8 cellular contexts compared by ENCODE assay signal in genomic region chr11:32090774-32091370, GRCh38. TPM values are rescaled to one million over a fixed set of nuclear protein-coding genes. Genes with fewer than 3 reads are reported as not detected.
A peak's percentile ranks its signal among the peaks of the same experiment; 100 is the strongest.
DNase-seq lines count a peak whose midpoint lies in the region; ATAC-seq, FAIRE-seq and TF ChIP-seq lines count a peak whose summit lies in the region.

Gene RCN1, plus strand, starts transcription at chr11:32091074. Its CDS starts 123 bp downstream, at chr11:32091197.

- H3K79me2 ChIP-seq in HepG2 (ENCODE audit: insufficient read depth, low read length): no peaks in the 10 kb centered on the region

- no peak for TF ChIP-seq POLR2A in HepG2 (IDR thresholded peaks at IDR 0.05; ENCODE audit: insufficient read depth in 1 of 2, low read depth in 2 of 2, low read length in 2 of 2)

- H3K9ac ChIP-seq in HepG2 (ENCODE audit: insufficient read depth, low read depth, low read length): peak within 1 kb of the TSS; percentile 68

- H3K27me3 ChIP-seq in HepG2 (ENCODE audit: control insufficient read depth in 1 of 2, insufficient read depth in 2 of 2, low read length in 2 of 2): peaks cover 0 to 40% of the 10 kb centered on the region in 2 experiments; a peak in 4 of 5 replicates

- H3K36me3 ChIP-seq in HepG2 (replicated peaks in 1 of 2; ENCODE audit: control insufficient read depth in 1 of 2, insufficient read depth in 2 of 2, low read length in 2 of 2): no peaks in the 10 kb centered on the region

- H3K27ac ChIP-seq in HepG2 (ENCODE audit: extremely low read length, insufficient read depth, low read length): no peak within 1 kb of the TSS

- peak within 1 kb of the TSS; percentile 81 for H3K4me2 ChIP-seq in HepG2 (ENCODE audit: low read depth, low read length)

- CTCF ChIA-PET in activated CD4-positive, alpha-beta T cell treated with anti-CD3 and anti-CD28 coated beads, Interleukin-2, amount 10 ng/mL, durations not matched to agents 7 days and 5 days (lab: Charles Lee): interaction anchor here (1.3 kb wide), 1 partner anchor 85 kb away, joined by 4 read pairs; no protein-coding TSS in a partner anchor
- CTCF ChIA-PET in HepG2 (lab: Yijun Ruan, JAX; ENCODE audit: low intra/inter-chr PET ratio, low total read pairs): no interaction called here

- peak; percentile 62 for ATAC-seq in HG02759 (IDR thresholded peaks at IDR 0.05; ENCODE audit: unreplicated experiment)
- peak; percentile 94 for ATAC-seq in HepG2

- no peak within 1 kb of the TSS for H2AFZ ChIP-seq in HepG2 (ENCODE audit: low read length)

- H3K9me3 ChIP-seq in HepG2 (ENCODE audit: low read length): no peaks in the 10 kb centered on the region

- H3K27me3 Mint-ChIP-seq in activated CD4-positive, alpha-beta T cell treated with anti-CD3 and anti-CD28 coated beads, Interleukin-2, amount 10 ng/mL, durations not matched to agents 7 days and 5 days: peaks cover 16% of the 10 kb centered on the region

- TF ChIP-seq EP300 in HepG2 (IDR thresholded peaks at IDR 0.05; ENCODE audit: low read depth in 2 of 2, low read length in 2 of 2) (no peak), HepG2 (CRISPR knock-in tag; IDR thresholded peaks at IDR 0.05; ENCODE audit: borderline replicate concordance) (no peak)

- WGBS in HepG2 (ENCODE audit: low lambda C conversion rate): 0% methylated on average over 2 of the region's 69 CpGs

- intact Hi-C loops in HepG2 (cut with micrococcal nuclease; ENCODE audit: unreplicated experiment): loop anchor here (5.0 kb wide), 1 partner anchor 946 kb away; the partner anchor contains the start of gene TCP11L1

- peak within 1 kb of the TSS; percentile 58 to 70 (median 62) for H3K4me3 ChIP-seq in HepG2 (replicated peaks in 1 of 3; ENCODE audit: insufficient read depth in 1 of 3, low read depth in 2 of 3, low read length in 3 of 3)

- peak; percentile 20 for DNase-seq in NCI-H345 (lab: John Stamatoyannopoulos, UW)
- no peak for DNase-seq in NCI-H345 treated with DMSO at 0.1 percent for 48 hours (lab: John Stamatoyannopoulos, UW; ENCODE audit: unreplicated experiment)
- DNase-seq in NCI-H1930 (lab: John Stamatoyannopoulos, UW): peak; percentile 45 to 59
- peak; percentile 43 for DNase-seq in activated CD4-positive, alpha-beta T cell treated with anti-CD3 and anti-CD28 coated beads, Interleukin-2, amount 10 ng/mL, durations not matched to agents 7 days and 5 days
- DNase-seq in dermis microvascular lymphatic vessel endothelial cell (ENCODE audit: low read depth in 2 of 2): peak; percentile 27 to 93
- peak; percentile 13 for DNase-seq in HepG2 (ENCODE audit: low spot score)
- DNase-seq in stimulated activated CD4-positive, alpha-beta T cell treated with anti-CD3 and anti-CD28 coated beads, Interleukin-4, amount 100 ng/mL, for 48 hours (ENCODE audit: low read depth in 2 of 2): peak; percentile 29 to 38

- peaks cover 12% of the 10 kb centered on the region for H3K36me3 Mint-ChIP-seq in activated CD4-positive, alpha-beta T cell treated with anti-CD3 and anti-CD28 coated beads, Interleukin-2, amount 10 ng/mL, durations not matched to agents 7 days and 5 days (ENCODE audit: low read depth)

- peaks cover 7% of the 10 kb centered on the region for H4K20me1 ChIP-seq in HepG2 (ENCODE audit: insufficient read depth, low read length)

- peaks cover 28% of the 10 kb centered on the region for H3K4me1 ChIP-seq in HepG2 (ENCODE audit: insufficient read depth, low read length)

- no peak for TF ChIP-seq CTCF in HepG2 (CRISPR knock-in tag; IDR thresholded peaks at IDR 0.05)

- H3K9me3 Mint-ChIP-seq in activated CD4-positive, alpha-beta T cell treated with anti-CD3 and anti-CD28 coated beads, Interleukin-2, amount 10 ng/mL, durations not matched to agents 7 days and 5 days: no peaks in the 10 kb centered on the region

- H3K4me1 Mint-ChIP-seq in activated CD4-positive, alpha-beta T cell treated with anti-CD3 and anti-CD28 coated beads, Interleukin-2, amount 10 ng/mL, durations not matched to agents 7 days and 5 days: peaks cover 36% of the 10 kb centered on the region

- in situ Hi-C loops in HepG2 (cut with HindIII; ENCODE audit: extremely low pct_ligation_motif_present, low pct_unique_long_range_greater_than_20kb): no loop called here

- no peak for FAIRE-seq in HepG2 (lab: Jason Lieb, UNC)

- peak within 1 kb of the TSS; percentile 94 for H3K27ac Mint-ChIP-seq in activated CD4-positive, alpha-beta T cell treated with anti-CD3 and anti-CD28 coated beads, Interleukin-2, amount 10 ng/mL, durations not matched to agents 7 days and 5 days

- no peak for TF ChIP-seq RAD21 in HepG2 (CRISPR knock-in tag; IDR thresholded peaks at IDR 0.05)

- H3K4me3 Mint-ChIP-seq in activated CD4-positive, alpha-beta T cell treated with anti-CD3 and anti-CD28 coated beads, Interleukin-2, amount 10 ng/mL, durations not matched to agents 7 days and 5 days: peak within 1 kb of the TSS; percentile 82

- BruUV-seq in HepG2 (replicated peaks; lab: Mats Ljungman, UMichigan): no TSS peak

- POLR2A ChIA-PET in activated CD4-positive, alpha-beta T cell treated with anti-CD3 and anti-CD28 coated beads, Interleukin-2, amount 10 ng/mL, durations not matched to agents 7 days and 5 days (lab: Charles Lee): no interaction called here
- POLR2A ChIA-PET in HepG2 (lab: Yijun Ruan, JAX): interaction anchor here (0.7 to 1.6 kb wide), 2 partner anchors 12 to 27 kb away, joined by 3 to 12 read pairs; no protein-coding TSS in a partner anchor

TF ChIP-seq in HepG2, 621 proteins besides CTCF, POLR2A, EP300 and RAD21 (continues in another document):
- TF ChIP-seq ZNF780A (CRISPR knock-in tag; IDR thresholded peaks at IDR 0.05): 0 out of 2 replicates have a peak, but pooled peaks have one; percentile 30
- 0 out of 2 replicates have a peak, but pooled peaks have one; percentile 24 for TF ChIP-seq CENPT (CRISPR knock-in tag; IDR thresholded peaks at IDR 0.05; ENCODE audit: low read depth)
- peak; percentile 13 for TF ChIP-seq MED8 (CRISPR knock-in tag; IDR thresholded peaks at IDR 0.05; ENCODE audit: insufficient replicate concordance)
- 0 out of 2 replicates have a peak, but pooled peaks have one; percentile 13 for TF ChIP-seq ZNF121 (CRISPR knock-in tag; IDR thresholded peaks at IDR 0.05)
- TF ChIP-seq ZNF556 (CRISPR knock-in tag; IDR thresholded peaks at IDR 0.05; ENCODE audit: borderline replicate concordance): peak; percentile 29; the same call in 1 of the 2 replicates
- no peak for TF ChIP-seq KLF16 (CRISPR knock-in tag; IDR thresholded peaks at IDR 0.05)
- peak; percentile 22 for TF ChIP-seq YY1 (IDR thresholded peaks at IDR 0.05; ENCODE audit: insufficient read depth, insufficient replicate concordance, low read depth, low read length)
- TF ChIP-seq BORCS8-MEF2B (CRISPR knock-in tag; IDR thresholded peaks at IDR 0.05): 0 out of 2 replicates have a peak, but pooled peaks have one; percentile 48
- TF ChIP-seq ZC3H13 (CRISPR knock-in tag; IDR thresholded peaks at IDR 0.05): 0 out of 2 replicates have a peak, but pooled peaks have one; percentile 32
- TF ChIP-seq ZNF468 (CRISPR knock-in tag; IDR thresholded peaks at IDR 0.05): 0 out of 2 replicates have a peak, but pooled peaks have one; percentile 46
- peak; percentile 82; the same call in 1 of the 2 replicates for TF ChIP-seq ZSCAN21 (CRISPR knock-in tag; IDR thresholded peaks at IDR 0.05; ENCODE audit: borderline replicate concordance)
- TF ChIP-seq ZNF678 (CRISPR knock-in tag; IDR thresholded peaks at IDR 0.05): 0 out of 2 replicates have a peak, but pooled peaks have one; percentile 50
- peak; percentile 59; the same call in 1 of the 2 replicates for TF ChIP-seq ZMAT3 (CRISPR knock-in tag; conservative IDR thresholded peaks at IDR 0.05)
- no peak for TF ChIP-seq ZNF225 (CRISPR knock-in tag; IDR thresholded peaks at IDR 0.05)
- peak; percentile 30; the same call in 1 of the 2 replicates for TF ChIP-seq ZNF672 (CRISPR knock-in tag; IDR thresholded peaks at IDR 0.05)
- 0 out of 2 replicates have a peak, but pooled peaks have one; percentile 57 for TF ChIP-seq ZFP36L1 (CRISPR knock-in tag; IDR thresholded peaks at IDR 0.05)
- peak; percentile 95 for TF ChIP-seq HNRNPLL (IDR thresholded peaks at IDR 0.05; ENCODE audit: low read depth, low read length, poor library complexity, severe bottlenecking)

RNA-seq across cellular contexts. Expression of gene RCN1, which starts in this region (rescaled TPM):
- 10 to 100 TPM; 16.8 to 17.4 TPM for total RNA-seq in activated CD4-positive, alpha-beta T cell treated with anti-CD3 and anti-CD28 coated beads, Interleukin-2, amount 10 ng/mL, durations not matched to agents 7 days and 5 days
- total RNA-seq in dermis microvascular lymphatic vessel endothelial cell (164 and 170 TPM in 2 replicates), HepG2 (2016; rRNA removed; fragmentation: Illumina TruSeq; extraction: Trizol) (14.7 and 28.5 TPM in 2 replicates)
- 6.8 and 7.7 TPM in 2 replicates for total RNA-seq in HepG2 (2016; cell fraction: cytosol; rRNA removed; fragmentation: Illumina TruSeq; extraction: Trizol; ENCODE audit: low read depth)
- total RNA-seq in HepG2 (2016; cell fraction: insoluble cytoplasmic fraction; rRNA removed; fragmentation: Illumina TruSeq; extraction: Trizol): 14.2 and 26.1 TPM in 2 replicates
- 15.0 and 16.9 TPM in 2 replicates for total RNA-seq in HepG2 (2016; cell fraction: membrane; rRNA removed; fragmentation: Illumina TruSeq; extraction: Trizol)
- 31.1 and 36.5 TPM in 2 replicates for total RNA-seq in HepG2 (2016; cell fraction: nucleus; rRNA removed; fragmentation: Illumina TruSeq; extraction: Trizol)
- polyA plus RNA-seq in HepG2 (2011; rRNA removed): 21.9 and 22.0 TPM in 2 replicates
- 13.1 and 18.6 TPM in 2 replicates for polyA plus RNA-seq in HepG2 (2011; cell fraction: cytosol; rRNA removed)
- polyA plus RNA-seq in HepG2 (2011; cell fraction: nucleus; rRNA removed): 13.9 and 19.0 TPM in 2 replicates
- polyA plus RNA-seq in HepG2 (2012): 20.0 and 36.5 TPM in 2 replicates
- 10.1 and 12.3 TPM in 2 replicates for polyA plus RNA-seq in HepG2 (2016; cell fraction: cytosol; fragmentation: Illumina TruSeq; extraction: Trizol; ENCODE audit: low read depth)
- 24.9 and 25.0 TPM in 2 replicates for polyA plus RNA-seq in HepG2 (2016; cell fraction: insoluble cytoplasmic fraction; fragmentation: Illumina TruSeq; extraction: Trizol; ENCODE audit: low read depth)
- polyA plus RNA-seq in HepG2 (2016; cell fraction: membrane; fragmentation: Illumina TruSeq; extraction: Trizol; ENCODE audit: low read depth): 19.5 and 23.7 TPM in 2 replicates
- 72.9 and 82.2 TPM in 2 replicates for polyA plus RNA-seq in HepG2 (2016; cell fraction: nucleus; fragmentation: Illumina TruSeq; extraction: Trizol; ENCODE audit: insufficient read depth, low read depth)
- 7.9 and 62.4 TPM in 2 replicates for polyA minus RNA-seq in HepG2 (2011; rRNA and poly(A)+ RNA removed; ENCODE audit: low replicate concordance)
- 15.3 and 17.1 TPM in 2 replicates for polyA minus RNA-seq in HepG2 (2011; cell fraction: cytosol; rRNA and poly(A)+ RNA removed)
- 18.0 and 23.4 TPM in 2 replicates for polyA minus RNA-seq in HepG2 (2011; cell fraction: nucleus; rRNA and poly(A)+ RNA removed)
